ENCODE assay signal across 8 cellular contexts in genomic region chr16:71542377-71542776, GRCh38. TPM values are rescaled to one million over a fixed set of nuclear protein-coding genes. Genes with fewer than 3 reads are reported as not detected.
DNase-seq lines count a peak whose midpoint lies in the region; TF ChIP-seq lines count a peak whose summit lies in the region.

No MANE protein-coding gene starts in this region.

- H3K9ac ChIP-seq in GM23248 (no peak overlapping the region), smooth muscle cell (ENCODE audit: low read depth) (no peak overlapping the region)

- no peak overlapping the region for H3K27ac ChIP-seq in GM23248
- H3K27ac ChIP-seq in smooth muscle cell (ENCODE audit: low read depth): no peak overlapping the region

- peaks cover 4% of the 10 kb centered on the region for H3K27me3 ChIP-seq in GM23248 (replicated peaks; ENCODE audit: insufficient read depth)
- peaks cover 11% of the 10 kb centered on the region for H3K27me3 ChIP-seq in smooth muscle cell (ENCODE audit: low read depth)

- H4K20me1 ChIP-seq in GM23248 (ENCODE audit: insufficient read depth): no peaks in the 10 kb centered on the region
- no peaks in the 10 kb centered on the region for H4K20me1 ChIP-seq in smooth muscle cell (ENCODE audit: low read depth)

- DNase-seq in D341Med (ENCODE audit: low spot score) (peak; percentile 76), GM23248 (peak; percentile 70), NCI-H748 (lab: John Stamatoyannopoulos, UW; ENCODE audit: unreplicated experiment) (peak; percentile 47), fibroblast of pulmonary artery (ENCODE audit: low read depth) (peak; percentile 23), smooth muscle cell (lab: John Stamatoyannopoulos, UW; ENCODE audit: unreplicated experiment) (peak; percentile 2), mesenteric fat pad (ENCODE audit: low spot score) (no peak), NCI-H774 (lab: John Stamatoyannopoulos, UW) (no peak)
- peak; percentile 9 to 20 for DNase-seq in activated CD8-positive, alpha-beta memory T cell treated with anti-CD3 and anti-CD28 coated beads for 4 hours (ENCODE audit: low read depth in 2 of 2)

- in situ Hi-C loops in GM23248 (cut with MboI): no loop called here

- H3F3A ChIP-seq in GM23248 (ENCODE audit: insufficient read depth) (no peaks in the 10 kb centered on the region), smooth muscle cell (ENCODE audit: low read depth) (no peaks in the 10 kb centered on the region)

- H3K9me2 ChIP-seq in GM23248 (ENCODE audit: insufficient read depth): no peaks in the 10 kb centered on the region

- H3K79me2 ChIP-seq in GM23248 (ENCODE audit: insufficient read depth) (no peaks in the 10 kb centered on the region), smooth muscle cell (ENCODE audit: low read depth) (no peaks in the 10 kb centered on the region)

- no peaks in the 10 kb centered on the region for H3K36me3 ChIP-seq in GM23248 (ENCODE audit: low read depth)
- no peaks in the 10 kb centered on the region for H3K36me3 ChIP-seq in smooth muscle cell (ENCODE audit: low read depth)

- H3K9me3 ChIP-seq in GM23248 (ENCODE audit: low read depth): no peaks in the 10 kb centered on the region
- H3K9me3 ChIP-seq in smooth muscle cell (replicated peaks; ENCODE audit: low read depth): no peaks in the 10 kb centered on the region

- H3K4me3 ChIP-seq in GM23248 (no peak overlapping the region; the same call in 1 of the 2 replicates), fibroblast of pulmonary artery (replicated peaks; ENCODE audit: low read depth, low read length) (no peak overlapping the region), smooth muscle cell (no peak overlapping the region)

- peak; percentile 53 for TF ChIP-seq CTCF in fibroblast of pulmonary artery (IDR thresholded peaks at IDR 0.05; ENCODE audit: low read length, missing control alignments)
- peak; percentile 57 for TF ChIP-seq CTCF in smooth muscle cell (IDR thresholded peaks at IDR 0.05; ENCODE audit: borderline replicate concordance, insufficient read depth, poor library complexity, severe bottlenecking)

- H3K4me1 ChIP-seq in GM23248 (ENCODE audit: insufficient read depth): no peaks in the 10 kb centered on the region
- no peaks in the 10 kb centered on the region for H3K4me1 ChIP-seq in smooth muscle cell (ENCODE audit: low read depth)

- peak overlapping the region; percentile 43 for H3K4me2 ChIP-seq in GM23248 (ENCODE audit: unreplicated experiment)
- peak overlapping the region; percentile 59 for H3K4me2 ChIP-seq in smooth muscle cell

- 10 to 12% methylated on average over 11 of the region's 11 CpGs for whole genome bisulfite sequencing in GM23248 (ENCODE audit: low coverage in 1 of 2, low lambda C conversion rate in 2 of 2, missing lambda C conversion rate in 2 of 2), 2 experiments
- WGBS in smooth muscle cell (ENCODE audit: low lambda C conversion rate): 4% methylated on average over 11 of the region's 11 CpGs

- H2AFZ ChIP-seq in GM23248 (no peak overlapping the region), smooth muscle cell (ENCODE audit: low read depth) (peak overlapping the region; percentile 78)

RNA-seq across cellular contexts. Expression of gene CHST4, which starts 16.2 kb away (rescaled TPM):
- not detected in 2 replicates for total RNA-seq in GM23248 (2014; rRNA removed; shearing (Covaris generic))
- polyA plus RNA-seq in GM23248 (2016; fragmentation: Nextera tagmentation; extraction: Ambion mirVana): not detected in 2 replicates
- not detected in 2 replicates for total RNA-seq in smooth muscle cell
- polyA plus RNA-seq in smooth muscle cell: not detected in 2 replicates
- total RNA-seq in mesenteric fat pad: 0.26 TPM

RNA-seq across cellular contexts. Expression of gene TAT, which starts 34.5 kb away (rescaled TPM):
- not detected in 2 replicates for total RNA-seq in GM23248 (2014; rRNA removed; shearing (Covaris generic))
- polyA plus RNA-seq in GM23248 (2016; fragmentation: Nextera tagmentation; extraction: Ambion mirVana) (not detected in 2 replicates), smooth muscle cell (not detected in 2 replicates)
- total RNA-seq in smooth muscle cell (not detected in 2 replicates), mesenteric fat pad (not detected)

RNA-seq across cellular contexts. Expression of gene ZNF19, which starts 53.3 kb away (rescaled TPM):
- 1.3 and 1.4 TPM in 2 replicates for total RNA-seq in GM23248 (2014; rRNA removed; shearing (Covaris generic))
- polyA plus RNA-seq in GM23248 (2016; fragmentation: Nextera tagmentation; extraction: Ambion mirVana) (0.85 and 1.7 TPM in 2 replicates), smooth muscle cell (0.37 and 2.2 TPM in 2 replicates)
- total RNA-seq in smooth muscle cell (3.3 and 4.6 TPM in 2 replicates), mesenteric fat pad (6.7 TPM)

Comparison
In these comparisons a context has a peak if more than half of its experiments do, and no peak if none do; other contexts are left out.
1. DNase-seq: peak in D341Med (single experiment), GM23248 (single experiment), NCI-H748 (single experiment), activated CD8-positive, alpha-beta memory T cell treated with anti-CD3 and anti-CD28 coated beads for 4 hours (2 of 2), fibroblast of pulmonary artery (single experiment) and smooth muscle cell (single experiment); none in mesenteric fat pad (single experiment) and NCI-H774 (single experiment).